ENCODE assay signal across 13 cellular contexts in the genomic region with DNA sequence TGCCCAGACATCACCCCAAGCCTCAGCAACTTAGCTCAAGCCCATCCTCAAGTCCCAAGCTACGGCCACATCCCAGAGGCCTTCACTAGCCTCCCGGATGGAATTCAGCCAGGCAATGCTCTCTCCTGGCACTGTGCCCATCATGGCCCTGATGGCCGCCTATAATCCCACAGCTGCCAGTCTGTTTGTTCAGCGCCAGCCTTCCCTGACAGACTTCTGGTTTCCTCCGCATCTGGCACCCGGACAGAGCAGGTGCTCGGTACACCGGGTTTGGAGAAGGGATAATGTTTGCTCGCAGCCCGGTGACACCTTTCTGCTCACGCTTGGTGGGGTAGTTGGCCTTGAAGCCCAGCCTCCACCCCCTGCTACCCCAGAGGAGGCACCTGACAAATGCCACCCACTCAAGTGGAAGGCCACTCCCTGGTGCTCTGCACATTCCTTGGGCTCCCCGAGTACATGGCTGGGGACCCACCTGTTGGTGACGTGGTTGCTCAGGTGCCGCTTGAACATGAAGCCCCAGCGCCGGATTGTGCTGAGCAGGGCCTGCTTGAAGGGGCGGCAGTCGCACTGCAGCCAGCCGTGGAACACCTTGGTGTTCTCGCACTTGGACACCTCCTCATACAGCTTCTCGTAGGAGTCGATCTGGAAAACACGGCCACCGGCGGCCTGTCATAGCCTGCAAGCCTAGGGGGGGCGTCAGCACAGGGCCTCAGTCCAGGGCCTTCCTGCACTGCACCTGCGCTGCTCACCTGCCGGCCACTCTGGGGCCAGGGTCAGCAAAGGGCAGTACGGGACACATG. TPM values are rescaled to one million over a fixed set of nuclear protein-coding genes. Genes with fewer than 3 reads are reported as not detected.
DNase-seq lines count a peak whose midpoint lies in the region; ATAC-seq and TF ChIP-seq lines count a peak whose summit lies in the region.
"Had no signal": no experiment of that assay in that cellular context is flagged by ENCODE, and none has a peak within 500 bp of the region (broad histone marks: within the 10 kb centered on the region; RNA-seq: fewer than 3 reads in every experiment).

No MANE protein-coding gene starts in this region.

- no peak overlapping the region for H3K4me3 Mint-ChIP-seq in natural killer cell treated with Interleukin-12 subunit alpha and Interleukin-12 subunit beta and Interleukin-15 and Interleukin-18, amount 100 ng/mL, for 72 hours
- H3K4me3 Mint-ChIP-seq: activated CD8-positive, alpha-beta memory T cell treated with anti-CD3 and anti-CD28 coated beads, Interleukin-2, amount 10 ng/mL, durations not matched to agents 7 days and 5 days; CD8-positive, alpha-beta T cell had no signal

- peaks cover 0 to 8% (median 0%) of the 10 kb centered on the region in 7 donors for H3K27me3 ChIP-seq in spleen (replicated peaks in 1 of 7)
- H3K27me3 ChIP-seq in esophagus muscularis mucosa, result no peaks in the 10 kb centered on the region

- H3K27ac ChIP-seq in spleen (no peak overlapping the region), esophagus muscularis mucosa (replicated peaks in 1 of 4) (no peak overlapping the region)
- H3K27ac ChIP-seq: PC-9 had no signal

- DNase-seq in NCI-H1105 treated with DMSO at 0.1 percent for 48 hours (lab: John Stamatoyannopoulos, UW), result peak; percentile 95
- peak; percentile 95 for DNase-seq in NCI-H510A (lab: John Stamatoyannopoulos, UW)
- peak; percentile 37 for DNase-seq in dermis blood vessel endothelial cell
- peak; percentile 59 for DNase-seq in spleen
- no peak for DNase-seq in esophagus muscularis mucosa (ENCODE audit: extremely low spot score)
- no peak for DNase-seq in natural killer cell treated with Interleukin-12 subunit alpha and Interleukin-12 subunit beta and Interleukin-15 and Interleukin-18, amount 100 ng/mL, for 72 hours (ENCODE audit: low spot score)
- DNase-seq: activated CD8-positive, alpha-beta memory T cell treated with anti-CD3 and anti-CD28 coated beads, Interleukin-2, amount 10 ng/mL, durations not matched to agents 7 days and 5 days; CD8-positive, alpha-beta T cell; effector CD8-positive, alpha-beta T cell; PC-9 had no signal

- H3K27me3 Mint-ChIP-seq in natural killer cell treated with Interleukin-12 subunit alpha and Interleukin-12 subunit beta and Interleukin-15 and Interleukin-18, amount 100 ng/mL, for 72 hours, result no peaks in the 10 kb centered on the region

- no peak overlapping the region for H3K4me3 ChIP-seq in spleen
- no peak overlapping the region for H3K4me3 ChIP-seq in esophagus muscularis mucosa
- H3K4me3 ChIP-seq: GM12878, PC-9 had no signal

- intact Hi-C loops in spleen (cut with DNase I; ENCODE audit: low total_unique reads), result no loop called here
- intact Hi-C loops in esophagus muscularis mucosa (cut with DNase I), result no loop called here

- H3K9me3 ChIP-seq in spleen, result no peaks in the 10 kb centered on the region
- no peaks in the 10 kb centered on the region for H3K9me3 ChIP-seq in esophagus muscularis mucosa

- no peak for TF ChIP-seq EP300 in esophagus muscularis mucosa (IDR thresholded peaks at IDR 0.05)

- no peaks in the 10 kb centered on the region for H3K9me3 Mint-ChIP-seq in natural killer cell treated with Interleukin-12 subunit alpha and Interleukin-12 subunit beta and Interleukin-15 and Interleukin-18, amount 100 ng/mL, for 72 hours
- H3K9me3 Mint-ChIP-seq: CD8-positive, alpha-beta T cell had no signal

- TF ChIP-seq CTCF in spleen (IDR thresholded peaks at IDR 0.05 in 8 of 11, conservative IDR thresholded peaks at IDR 0.05 in 3 of 11), result no peak
- no peak for TF ChIP-seq CTCF in esophagus muscularis mucosa (IDR thresholded peaks at IDR 0.05)

- peaks cover 4 to 11% of the 10 kb centered on the region in 2 donors for H3K4me1 Mint-ChIP-seq in natural killer cell treated with Interleukin-12 subunit alpha and Interleukin-12 subunit beta and Interleukin-15 and Interleukin-18, amount 100 ng/mL, for 72 hours (ENCODE audit: low read depth in 2 of 2)

- TF ChIP-seq POLR2A in spleen (IDR thresholded peaks at IDR 0.05), result no peak
- TF ChIP-seq POLR2A in esophagus muscularis mucosa (IDR thresholded peaks at IDR 0.05; ENCODE audit: low read depth), result no peak

- H3K4me1 ChIP-seq in spleen, result peaks cover 0 to 7% (median under 1%) of the 10 kb centered on the region in 6 donors
- peaks cover 0 to 5% (median 3%) of the 10 kb centered on the region in 4 donors for H3K4me1 ChIP-seq in esophagus muscularis mucosa

- no peak overlapping the region for H3K27ac Mint-ChIP-seq in natural killer cell treated with Interleukin-12 subunit alpha and Interleukin-12 subunit beta and Interleukin-15 and Interleukin-18, amount 100 ng/mL, for 72 hours
- H3K27ac Mint-ChIP-seq: activated CD8-positive, alpha-beta memory T cell treated with anti-CD3 and anti-CD28 coated beads, Interleukin-2, amount 10 ng/mL, durations not matched to agents 7 days and 5 days; CD8-positive, alpha-beta T cell had no signal

- 82 to 91% (median 89%) methylated on average over 15 to 29 of the region's 29 CpGs for WGBS in spleen, 5 donors
- WGBS in esophagus muscularis mucosa, result 95% methylated on average over 24 of the region's 29 CpGs

- ATAC-seq in HG02763 (IDR thresholded peaks at IDR 0.05; ENCODE audit: unreplicated experiment) (no peak), HG02610 (IDR thresholded peaks at IDR 0.05; ENCODE audit: unreplicated experiment) (no peak)
- no peak for ATAC-seq in natural killer cell treated with Interleukin-12 subunit alpha and Interleukin-12 subunit beta and Interleukin-15 and Interleukin-18, amount 100 ng/mL, for 72 hours
- ATAC-seq: activated CD8-positive, alpha-beta memory T cell treated with anti-CD3 and anti-CD28 coated beads, Interleukin-2, amount 10 ng/mL, durations not matched to agents 7 days and 5 days; CD8-positive, alpha-beta T cell; GM12878 had no signal

- no peaks in the 10 kb centered on the region for H3K36me3 Mint-ChIP-seq in natural killer cell treated with Interleukin-12 subunit alpha and Interleukin-12 subunit beta and Interleukin-15 and Interleukin-18, amount 100 ng/mL, for 72 hours
- H3K36me3 Mint-ChIP-seq: activated CD8-positive, alpha-beta memory T cell treated with anti-CD3 and anti-CD28 coated beads, Interleukin-2, amount 10 ng/mL, durations not matched to agents 7 days and 5 days; CD8-positive, alpha-beta T cell had no signal

- no peaks in the 10 kb centered on the region for H3K36me3 ChIP-seq in spleen
- no peaks in the 10 kb centered on the region for H3K36me3 ChIP-seq in esophagus muscularis mucosa

RNA-seq across cellular contexts. Expression of a gene that starts 47.1 kb away (rescaled TPM):
- total RNA-seq in dermis blood vessel endothelial cell (0.42 and 0.51 TPM in 2 replicates), spleen (1 to 10 TPM in 1 of 7 donors, under 1 TPM in 5, not detected in 1; 0.29 to 1.0 (median 0.77) TPM), esophagus muscularis mucosa (not detected)
- polyA plus RNA-seq in spleen, result under 1 TPM; 0.06 to 0.72 (median 0.32) TPM
- total RNA-seq in natural killer cell treated with Interleukin-12 subunit alpha and Interleukin-12 subunit beta and Interleukin-15 and Interleukin-18, amount 100 ng/mL, for 72 hours, result under 1 TPM; 0.14 to 0.22 TPM

Comparison
In these comparisons a context has a peak if more than half of its experiments do, and no peak if none do; other contexts are left out.
1. DNase-seq: peak in NCI-H1105 treated with DMSO at 0.1 percent for 48 hours (single experiment), NCI-H510A (single experiment), dermis blood vessel endothelial cell (single experiment) and spleen (single experiment); none in esophagus muscularis mucosa (single experiment) and natural killer cell treated with Interleukin-12 subunit alpha and Interleukin-12 subunit beta and Interleukin-15 and Interleukin-18, amount 100 ng/mL, for 72 hours (single experiment).